Comparison of ENCODE assay signal across 19 cellular contexts in genomic region chrX:136034622-136035021, GRCh38. TPM values are rescaled to one million over a fixed set of nuclear protein-coding genes. Genes with fewer than 3 reads are reported as not detected.
DNase-seq lines count a peak whose midpoint lies in the region; ATAC-seq and TF ChIP-seq lines count a peak whose summit lies in the region.
"Had no signal": no experiment of that assay in that cellular context is flagged by ENCODE, and none has a peak within 500 bp of the region (broad histone marks: within the 10 kb centered on the region; RNA-seq: fewer than 3 reads in every experiment).

No MANE protein-coding gene starts in this region.

- H2AFZ ChIP-seq in OCI-LY7 (ENCODE audit: low read length), result no peak overlapping the region
- H2AFZ ChIP-seq: GM23338, PC-9 had no signal

- no TSS peak for BruUV-seq in OCI-LY7 (replicated peaks; lab: Mats Ljungman, UMichigan)

- no peak overlapping the region for H3K4me3 ChIP-seq in left ventricle myocardium inferior
- no peak overlapping the region for H3K4me3 ChIP-seq in coronary artery
- H3K4me3 ChIP-seq in OCI-LY7 (ENCODE audit: low read depth, low read length, poor library complexity, severe bottlenecking), result no peak overlapping the region
- H3K4me3 ChIP-seq: GM23338, K562, PC-9, SJSA1 had no signal

- CTCF ChIA-PET in OCI-LY7 (lab: Charles Lee; ENCODE audit: unreplicated experiment), result no interaction called here

- H3K36me3 ChIP-seq in left ventricle myocardium inferior (no peaks in the 10 kb centered on the region), OCI-LY7 (ENCODE audit: insufficient read depth, low read length) (no peaks in the 10 kb centered on the region)
- H3K36me3 ChIP-seq: BE2C, SJSA1 had no signal

- H3K4me1 Mint-ChIP-seq in HFFc6 (ENCODE audit: low read depth), result peaks cover 20% of the 10 kb centered on the region

- H3K27ac ChIP-seq in left ventricle myocardium inferior (replicated peaks) (peak overlapping the region; percentile 40), coronary artery (peak overlapping the region; percentile 76 to 90), OCI-LY7 (ENCODE audit: low read depth, low read length, poor library complexity, severe bottlenecking) (no peak overlapping the region)
- H3K27ac ChIP-seq: PC-9, SJSA1 had no signal

- POLR2A ChIA-PET in OCI-LY7 (lab: Charles Lee), result interaction anchor here (0.5 kb wide), 1 partner anchor 36 kb away, joined by 3 read pairs; no protein-coding TSS in a partner anchor

- no peak overlapping the region for H3K4me3 Mint-ChIP-seq in HFFc6
- H3K4me3 Mint-ChIP-seq: CD4-positive, alpha-beta T cell; GM23338 had no signal

- H3K9me2 ChIP-seq in OCI-LY7 (ENCODE audit: insufficient read depth, low read length), result no peaks in the 10 kb centered on the region

- DNase-seq in left ventricle myocardium inferior (no peak), left ventricle myocardium superior (no peak), coronary artery (ENCODE audit: low spot score) (no peak), stromal cell of bone marrow (ENCODE audit: low read depth) (peak; percentile 7), CD1c-positive myeloid dendritic cell (ENCODE audit: extremely low spot score) (no peak), HFFc6 (no peak), OCI-LY7 (ENCODE audit: low spot score) (no peak)
- DNase-seq: BE2C; Caco-2; CD4-positive, alpha-beta T cell; GF-D8; NCI-H1105; NCI-H526; PC-9 had no signal

- H3K9me3 Mint-ChIP-seq in HFFc6, result no peaks in the 10 kb centered on the region
- H3K9me3 Mint-ChIP-seq: CD4-positive, alpha-beta T cell; GM23338 had no signal

- H3K27me3 Mint-ChIP-seq in HFFc6 (ENCODE audit: insufficient read depth), result no peaks in the 10 kb centered on the region; the same call in 1 of the 2 replicates
- H3K27me3 Mint-ChIP-seq: CD4-positive, alpha-beta T cell had no signal

- no peaks in the 10 kb centered on the region for H4K20me1 ChIP-seq in OCI-LY7 (ENCODE audit: insufficient read depth, low read length)

- H3K79me2 ChIP-seq in OCI-LY7 (ENCODE audit: insufficient read depth, low read depth, low read length), result no peaks in the 10 kb centered on the region

- H3K27me3 ChIP-seq in left ventricle myocardium inferior (ENCODE audit: low read depth), result no peaks in the 10 kb centered on the region
- H3K27me3 ChIP-seq: BE2C, SJSA1 had no signal

- H3K27ac Mint-ChIP-seq in HFFc6, result no peak overlapping the region
- H3K27ac Mint-ChIP-seq: CD4-positive, alpha-beta T cell; GM23338 had no signal

- ATAC-seq in left ventricle myocardium superior (no peak), GM21390 (IDR thresholded peaks at IDR 0.05; ENCODE audit: unreplicated experiment) (no peak)
- ATAC-seq: GM23338, HCT116, K562 had no signal

- no peaks in the 10 kb centered on the region; the same call in 1 of the 2 replicates for H3K36me3 Mint-ChIP-seq in HFFc6 (ENCODE audit: low read depth)

- no peak overlapping the region for H3K4me2 ChIP-seq in OCI-LY7 (ENCODE audit: low read length)
- H3K4me2 ChIP-seq: GM23338, PC-9 had no signal

- TF ChIP-seq CTCF in left ventricle myocardium inferior (IDR thresholded peaks at IDR 0.05; ENCODE audit: borderline replicate concordance) (no peak), coronary artery (IDR thresholded peaks at IDR 0.05) (no peak), HFFc6 (IDR thresholded peaks at IDR 0.05) (no peak), OCI-LY7 (conservative IDR thresholded peaks at IDR 0.05; ENCODE audit: low read length) (no peak)

- H3K4me1 ChIP-seq in left ventricle myocardium inferior, result peaks cover 26% of the 10 kb centered on the region
- H3K4me1 ChIP-seq in OCI-LY7 (ENCODE audit: insufficient read depth, low read length, poor library complexity, severe bottlenecking), result no peaks in the 10 kb centered on the region
- H3K4me1 ChIP-seq: BE2C, Caco-2 had no signal

- intact Hi-C loops in left ventricle myocardium inferior (cut with micrococcal nuclease) (no loop called here), left ventricle myocardium superior (cut with micrococcal nuclease) (loop anchor here (5.0 kb wide), 1 partner anchor 128 kb away; no protein-coding TSS in a partner anchor), OCI-LY7 (cut with micrococcal nuclease; ENCODE audit: unreplicated experiment) (loop anchor here (5.0 kb wide), 1 partner anchor 233 kb away; no protein-coding TSS in a partner anchor)

- H3K9me3 ChIP-seq in left ventricle myocardium inferior (replicated peaks), result no peaks in the 10 kb centered on the region
- H3K9me3 ChIP-seq in OCI-LY7 (ENCODE audit: low read length), result no peaks in the 10 kb centered on the region
- H3K9me3 ChIP-seq: BE2C, Caco-2, SJSA1 had no signal

RNA-seq across cellular contexts. Expression of gene SLC9A6, which starts 49.4 kb away (rescaled TPM):
- 15.6 TPM for total RNA-seq in left ventricle myocardium inferior
- 17.3 TPM for total RNA-seq in left ventricle myocardium superior
- 10 to 100 TPM; 16.0 to 22.7 (median 18.6) TPM for total RNA-seq in HFFc6 (2021; fragmentation: NEBNext Ultra II Directional; extraction: Animal tissue kit (Norgen Biotek cat#: 25700))
- 5.9 and 7.7 TPM in 2 replicates for total RNA-seq in OCI-LY7 (2014; rRNA removed; shearing (Covaris generic))
- 11.1 and 12.6 TPM in 2 replicates for total RNA-seq in OCI-LY7 (2022)
